ENCODE assay signal across 25 cellular contexts in genomic region chr4:15696866-15697265, GRCh38.
"Had no signal": no experiment of that assay in that cellular context is flagged by ENCODE, and none has a peak within 500 bp of the region (broad histone marks: within the 10 kb centered on the region; RNA-seq: fewer than 3 reads in every experiment).

No MANE protein-coding gene starts in this region.

- H3K27ac ChIP-seq: gastrocnemius medialis, neural progenitor cell, prostate gland, right atrium auricular region, stomach, thyroid gland, vagina had no signal

- H3K36me3 ChIP-seq: gastrocnemius medialis, left lung, neural progenitor cell, prostate gland, right atrium auricular region, stomach, thyroid gland, vagina had no signal

- H3K27ac Mint-ChIP-seq: effector memory CD8-positive, alpha-beta T cell; nephron; neural progenitor cell; stimulated activated effector memory CD8-positive, alpha-beta T cell treated with anti-CD3 and anti-CD28 coated beads, Interleukin-12 subunit alpha, Interleukin-12 subunit beta, amount 100 ng/mL, for 72 hours had no signal

- H3K9me3 Mint-ChIP-seq: effector memory CD8-positive, alpha-beta T cell; naive thymus-derived CD4-positive, alpha-beta T cell; stimulated activated effector memory CD8-positive, alpha-beta T cell treated with anti-CD3 and anti-CD28 coated beads, Interleukin-12 subunit alpha, Interleukin-12 subunit beta, amount 100 ng/mL, for 72 hours had no signal

- H3K4me1 Mint-ChIP-seq: nephron had no signal

- H3K4me3 ChIP-seq: gastrocnemius medialis, left lung, neural progenitor cell, prostate gland, right atrium auricular region, smooth muscle cell, stomach, thyroid gland, vagina had no signal

- H3K36me3 Mint-ChIP-seq: stimulated activated effector memory CD8-positive, alpha-beta T cell treated with anti-CD3 and anti-CD28 coated beads, Interleukin-12 subunit alpha, Interleukin-12 subunit beta, amount 100 ng/mL, for 72 hours had no signal

- H3K4me1 ChIP-seq: gastrocnemius medialis, prostate gland, right atrium auricular region, stomach, thyroid gland, vagina had no signal

- H3K4me3 Mint-ChIP-seq: effector memory CD8-positive, alpha-beta T cell; naive thymus-derived CD4-positive, alpha-beta T cell; nephron; neural progenitor cell; stimulated activated effector memory CD8-positive, alpha-beta T cell treated with anti-CD3 and anti-CD28 coated beads, Interleukin-12 subunit alpha, Interleukin-12 subunit beta, amount 100 ng/mL, for 72 hours had no signal

- H2AFZ ChIP-seq: neural progenitor cell had no signal

- H3K27me3 ChIP-seq: left lung, neural progenitor cell, right atrium auricular region, stomach, thyroid gland, vagina had no signal

- H3K9ac ChIP-seq: neural progenitor cell had no signal

- H3K4me2 ChIP-seq: neural progenitor cell, smooth muscle cell had no signal

- ATAC-seq: effector memory CD8-positive, alpha-beta T cell; gastrocnemius medialis; left cardiac atrium; left lung; naive thymus-derived CD4-positive, alpha-beta T cell; sciatic nerve; stimulated activated effector memory CD8-positive, alpha-beta T cell treated with anti-CD3 and anti-CD28 coated beads, Interleukin-12 subunit alpha, Interleukin-12 subunit beta, amount 100 ng/mL, for 72 hours had no signal

- H3K9me3 ChIP-seq: gastrocnemius medialis, left lung, prostate gland, right atrium auricular region, stomach, thyroid gland, vagina had no signal

- DNase-seq: cortex of kidney; effector memory CD8-positive, alpha-beta T cell; gastrocnemius medialis; head of caudate nucleus; left cardiac atrium; left lung; mesendoderm; midbrain; naive thymus-derived CD4-positive, alpha-beta T cell; nucleus accumbens; stimulated activated CD4-positive, alpha-beta T cell treated with anti-CD3 and anti-CD28 coated beads, Interleukin-12 subunit alpha, Interleukin-12 subunit beta, amount 100 ng/mL, for 4 hours; stimulated activated CD4-positive, alpha-beta T cell treated with anti-CD3 and anti-CD28 coated beads, Interleukin-2, amount 100 ng/mL, for 24 hours; stimulated activated CD4-positive, alpha-beta T cell treated with anti-CD3 and anti-CD28 coated beads, Interleukin-4, amount 100 ng/mL, for 24 hours; stimulated activated naive CD4-positive, alpha-beta T cell treated with Interleukin-2 at 50 U/mL for 16 hours; stomach; thyroid gland; trophoblast cell had no signal
